ENCODE assay signal across 1 cellular context in the genomic region with DNA sequence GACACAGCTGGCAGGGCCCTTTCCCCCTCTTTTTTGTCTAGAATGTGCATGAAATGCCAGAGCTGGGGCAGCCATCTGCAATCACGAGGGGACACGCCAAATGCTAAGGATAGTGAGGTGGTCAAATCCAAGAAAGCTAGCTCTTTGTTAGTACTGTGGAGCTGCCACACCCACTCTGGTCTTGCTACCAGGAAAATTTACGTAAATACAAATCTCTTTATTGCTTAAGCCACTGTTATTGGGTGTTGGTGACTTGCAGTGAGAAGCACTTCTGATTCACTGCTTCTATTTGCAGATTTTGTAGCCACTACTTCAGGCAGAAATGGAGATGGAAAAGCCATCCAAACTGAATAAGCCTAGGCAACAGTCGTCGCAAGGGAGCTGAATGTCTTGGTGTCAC.
TF ChIP-seq lines count a peak whose summit lies in the region.

No MANE protein-coding gene starts in this region.

TF ChIP-seq in IMR-90, 13 proteins besides CTCF, POLR2A, EP300 and RAD21:
- TF ChIP-seq RCOR1 (IDR thresholded peaks at IDR 0.05; ENCODE audit: insufficient replicate concordance, low read length) (no peak), RFX5 (IDR thresholded peaks at IDR 0.05; ENCODE audit: low read depth, low read length) (no peak), MXI1 (IDR thresholded peaks at IDR 0.05; ENCODE audit: borderline replicate concordance, low read depth, low read length) (no peak)
